1 cellular context compared by ENCODE assay signal in genomic region chr10:113679463-113680171, GRCh38.
TF ChIP-seq lines count a peak whose summit lies in the region.

Gene CASP7 (plus strand): TSS chr10:113679912. CDS start chr10:113697494, 17,582 bp downstream.

TF ChIP-seq in HepG2, 621 proteins besides CTCF, POLR2A, EP300 and RAD21 (continued from another document and continues in another):
- TF ChIP-seq MYPOP (CRISPR knock-in tag; IDR thresholded peaks at IDR 0.05) (peak; percentile 54), ZNF550 (CRISPR knock-in tag; IDR thresholded peaks at IDR 0.05; ENCODE audit: borderline replicate concordance) (no peak), MXD1 (CRISPR knock-in tag; IDR thresholded peaks at IDR 0.05) (0 out of 2 replicates have a peak, but pooled peaks have one; percentile 5), NFAT5 (CRISPR knock-in tag; IDR thresholded peaks at IDR 0.05) (no peak), IKZF4 (CRISPR knock-in tag; IDR thresholded peaks at IDR 0.05; ENCODE audit: borderline replicate concordance, low read depth, not compliant biosample characterization) (no peak), MLX (CRISPR knock-in tag; IDR thresholded peaks at IDR 0.05) (no peak), MIER3 (CRISPR knock-in tag; IDR thresholded peaks at IDR 0.05; ENCODE audit: borderline replicate concordance) (no peak; the same call in 1 of the 2 replicates), PRDM4 (CRISPR knock-in tag; IDR thresholded peaks at IDR 0.05; ENCODE audit: borderline replicate concordance) (no peak), HOMEZ (CRISPR knock-in tag; IDR thresholded peaks at IDR 0.05; ENCODE audit: low read depth) (no peak), GLI4 (CRISPR knock-in tag; IDR thresholded peaks at IDR 0.05; ENCODE audit: borderline replicate concordance) (0 out of 2 replicates have a peak, but pooled peaks have one; percentile 17), RNF219 (CRISPR knock-in tag; IDR thresholded peaks at IDR 0.05) (no peak), PAX8 (CRISPR knock-in tag; IDR thresholded peaks at IDR 0.05; ENCODE audit: borderline replicate concordance) (no peak), KDM3A (CRISPR knock-in tag; IDR thresholded peaks at IDR 0.05; ENCODE audit: low read depth) (peak; percentile 25; the same call in 1 of the 2 replicates), TARDBP (CRISPR knock-in tag; IDR thresholded peaks at IDR 0.05) (no peak), HNRNPK (IDR thresholded peaks at IDR 0.05; ENCODE audit: low read depth, low read length, poor library complexity, severe bottlenecking) (no peak), HNF1B (CRISPR knock-in tag; IDR thresholded peaks at IDR 0.05) (peak; percentile 44; the same call in 1 of the 2 replicates), RARA (CRISPR knock-in tag; IDR thresholded peaks at IDR 0.05) (0 out of 2 replicates have a peak, but pooled peaks have one; percentile 15), ELF3 (CRISPR knock-in tag; IDR thresholded peaks at IDR 0.05) (peak; percentile 43), ZNF883 (CRISPR knock-in tag; IDR thresholded peaks at IDR 0.05; ENCODE audit: not compliant biosample characterization) (peak; percentile 12), IRF2 (CRISPR knock-in tag; IDR thresholded peaks at IDR 0.05) (peak; percentile 100), GATAD1 (CRISPR knock-in tag; IDR thresholded peaks at IDR 0.05) (no peak), ZNF672 (CRISPR knock-in tag; IDR thresholded peaks at IDR 0.05) (no peak), PHB2 (IDR thresholded peaks at IDR 0.05; ENCODE audit: partially characterized antibody) (no peak), DRAP1 (CRISPR knock-in tag; IDR thresholded peaks at IDR 0.05) (peak; percentile 54), THAP9 (CRISPR knock-in tag; IDR thresholded peaks at IDR 0.05; ENCODE audit: borderline replicate concordance) (no peak; the same call in 1 of the 2 replicates), MIXL1 (CRISPR knock-in tag; IDR thresholded peaks at IDR 0.05) (no peak), ZNF710 (CRISPR knock-in tag; IDR thresholded peaks at IDR 0.05; ENCODE audit: borderline replicate concordance) (0 out of 2 replicates have a peak, but pooled peaks have one; percentile 11), U2AF2 (IDR thresholded peaks at IDR 0.05; ENCODE audit: low read depth, low read length) (no peak), KMT2A (CRISPR knock-in tag; IDR thresholded peaks at IDR 0.05) (peak; percentile 99), ETV6 (CRISPR knock-in tag; conservative IDR thresholded peaks at IDR 0.05) (peak; percentile 23; the same call in 1 of the 2 replicates), NCOA1 (CRISPR knock-in tag; IDR thresholded peaks at IDR 0.05) (no peak), YEATS4 (CRISPR knock-in tag; IDR thresholded peaks at IDR 0.05; ENCODE audit: borderline replicate concordance) (peak; percentile 56), ZNF615 (CRISPR knock-in tag; IDR thresholded peaks at IDR 0.05; ENCODE audit: borderline replicate concordance) (no peak), ZNF205 (CRISPR knock-in tag; IDR thresholded peaks at IDR 0.05) (0 out of 2 replicates have a peak, but pooled peaks have one; percentile 30), ZNF260 (CRISPR knock-in tag; IDR thresholded peaks at IDR 0.05; ENCODE audit: borderline replicate concordance, low read depth) (no peak), ZBTB7A (CRISPR knock-in tag; IDR thresholded peaks at IDR 0.05) (peak; percentile 55; the same call in 1 of the 2 replicates), ADNP (CRISPR knock-in tag; IDR thresholded peaks at IDR 0.05) (no peak), ZNF720 (CRISPR knock-in tag; IDR thresholded peaks at IDR 0.05) (no peak)
